In the genomic region with DNA sequence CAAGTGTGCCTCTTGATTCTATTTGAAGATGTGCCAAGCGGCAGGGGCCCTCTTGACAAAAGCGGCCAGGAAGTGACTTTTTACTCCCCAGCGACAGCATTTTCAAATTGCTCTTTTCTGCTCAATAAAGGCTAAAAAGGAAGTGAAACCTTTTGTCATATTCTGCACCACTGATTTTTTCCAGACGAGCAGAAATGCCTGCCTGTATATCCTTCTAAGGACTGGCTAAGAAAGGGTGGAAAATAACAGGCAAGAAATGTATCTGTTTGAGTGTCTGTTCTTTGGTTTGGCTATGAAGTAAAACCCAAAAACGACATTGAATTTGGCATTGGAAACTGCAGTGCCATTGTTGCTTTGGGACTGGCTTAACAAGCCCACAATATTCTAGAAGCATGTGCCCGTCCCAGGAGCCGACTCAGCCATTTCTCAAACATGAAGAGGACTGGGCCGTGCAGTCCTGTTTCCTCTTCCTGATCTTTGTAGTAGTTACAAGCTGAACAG, we compare ENCODE assay signal across 1 cellular context.
TF ChIP-seq lines count a peak whose summit lies in the region.

No MANE protein-coding gene starts in this region.

TF ChIP-seq in K562, 482 proteins besides CTCF, POLR2A, EP300 and RAD21 (continued from another document):
- TF ChIP-seq CEBPZ (IDR thresholded peaks at IDR 0.05; ENCODE audit: borderline replicate concordance, low read depth, low read length) (no peak), DDX20 (tag; IDR thresholded peaks at IDR 0.05; ENCODE audit: low read depth) (no peak), HOMEZ (CRISPR knock-in tag; IDR thresholded peaks at IDR 0.05) (no peak)
- TF ChIP-seq, protein P1, sequence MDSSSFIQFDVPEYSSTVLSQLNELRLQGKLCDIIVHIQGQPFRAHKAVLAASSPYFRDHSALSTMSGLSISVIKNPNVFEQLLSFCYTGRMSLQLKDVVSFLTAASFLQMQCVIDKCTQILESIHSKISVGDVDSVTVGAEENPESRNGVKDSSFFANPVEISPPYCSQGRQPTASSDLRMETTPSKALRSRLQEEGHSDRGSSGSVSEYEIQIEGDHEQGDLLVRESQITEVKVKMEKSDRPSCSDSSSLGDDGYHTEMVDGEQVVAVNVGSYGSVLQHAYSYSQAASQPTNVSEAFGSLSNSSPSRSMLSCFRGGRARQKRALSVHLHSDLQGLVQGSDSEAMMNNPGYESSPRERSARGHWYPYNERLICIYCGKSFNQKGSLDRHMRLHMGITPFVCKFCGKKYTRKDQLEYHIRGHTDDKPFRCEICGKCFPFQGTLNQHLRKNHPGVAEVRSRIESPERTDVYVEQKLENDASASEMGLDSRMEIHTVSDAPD (CRISPR knock-in tag; IDR thresholded peaks at IDR 0.05) = no peak
